Comparison of ENCODE assay signal across 9 cellular contexts in genomic region chr1:32871364-32872188, GRCh38. TPM values are rescaled to one million over a fixed set of nuclear protein-coding genes. Genes with fewer than 3 reads are reported as not detected.
A peak's percentile ranks its signal among the peaks of the same experiment; 100 is the strongest.
DNase-seq lines count a peak whose midpoint lies in the region; ATAC-seq and TF ChIP-seq lines count a peak whose summit lies in the region.
"Had no signal": no experiment of that assay in that cellular context is flagged by ENCODE, and none has a peak within 500 bp of the region (broad histone marks: within the 10 kb centered on the region; RNA-seq: fewer than 3 reads in every experiment).

No MANE protein-coding gene starts in this region.

- ATAC-seq in natural killer cell (no peak), GM19328 (IDR thresholded peaks at IDR 0.05; ENCODE audit: unreplicated experiment) (no peak), HG02885 (IDR thresholded peaks at IDR 0.05; ENCODE audit: poor library complexity, unreplicated experiment) (no peak)

- H3K27me3 ChIP-seq in Karpas-422 (ENCODE audit: low read length) (no peaks in the 10 kb centered on the region), endocrine pancreas (ENCODE audit: control insufficient read depth, insufficient read depth, low read length) (no peaks in the 10 kb centered on the region)

- H3K4me1 ChIP-seq in Karpas-422 (ENCODE audit: low read length), result peaks cover 16% of the 10 kb centered on the region
- H3K4me1 ChIP-seq in endocrine pancreas (ENCODE audit: control insufficient read depth, insufficient read depth, low read length), result no peaks in the 10 kb centered on the region

- peaks cover 14% of the 10 kb centered on the region for H3K4me1 Mint-ChIP-seq in CD14-positive monocyte
- peaks cover 0 to 26% of the 10 kb centered on the region in 2 donors for H3K4me1 Mint-ChIP-seq in natural killer cell

- no peak for DNase-seq in CD14-positive monocyte (ENCODE audit: low spot score)
- no peak for DNase-seq in Karpas-422
- no peak for DNase-seq in natural killer cell
- no peak for DNase-seq in NCI-H226
- DNase-seq in NCI-H2107 treated with DMSO at 0.1 percent for 48 hours (lab: John Stamatoyannopoulos, UW; ENCODE audit: unreplicated experiment), result no peak

- H2AFZ ChIP-seq in Karpas-422 (ENCODE audit: low read length), result no peak overlapping the region

- no peak overlapping the region for H3K27ac Mint-ChIP-seq in CD14-positive monocyte
- no peak overlapping the region for H3K27ac Mint-ChIP-seq in natural killer cell
- H3K27ac Mint-ChIP-seq: dendritic cell treated with granulocyte-macrophage colony-stimulating factor and Interleukin-4, amounts not matched to agents 40 ng/mL and 50 ng/mL, for 4 days had no signal

- H3K79me2 ChIP-seq in Karpas-422 (ENCODE audit: low read length), result no peaks in the 10 kb centered on the region

- H3K9me3 Mint-ChIP-seq in CD14-positive monocyte, result peaks cover 0 to 8% (median 2%) of the 10 kb centered on the region in 7 donors
- no peaks in the 10 kb centered on the region for H3K9me3 Mint-ChIP-seq in natural killer cell
- H3K9me3 Mint-ChIP-seq: dendritic cell treated with granulocyte-macrophage colony-stimulating factor and Interleukin-4, amounts not matched to agents 40 ng/mL and 50 ng/mL, for 4 days had no signal

- H3K9me2 ChIP-seq in Karpas-422 (replicated peaks; ENCODE audit: insufficient read depth, low read length), result no peaks in the 10 kb centered on the region

- H3K36me3 Mint-ChIP-seq in CD14-positive monocyte, result peaks cover 16 to 20% of the 10 kb centered on the region in 2 donors
- H3K36me3 Mint-ChIP-seq in natural killer cell, result no peaks in the 10 kb centered on the region

- peaks cover 48 to 64% (median 51%) of the 10 kb centered on the region in 3 donors for H3K27me3 Mint-ChIP-seq in CD14-positive monocyte (ENCODE audit: low read depth in 3 of 3)
- peaks cover 28 to 41% of the 10 kb centered on the region in 2 donors for H3K27me3 Mint-ChIP-seq in natural killer cell (ENCODE audit: low read depth in 2 of 2)

- no peaks in the 10 kb centered on the region for H3K36me3 ChIP-seq in Karpas-422 (ENCODE audit: insufficient read depth, low read length)
- no peaks in the 10 kb centered on the region for H3K36me3 ChIP-seq in endocrine pancreas (ENCODE audit: control insufficient read depth, insufficient read depth, low read length)

- intact Hi-C loops in CD14-positive monocyte (cut with micrococcal nuclease), result loop anchor here in 1 of 2 donors (10.0 kb wide), 1 partner anchor 357 kb away; no protein-coding TSS in a partner anchor
- intact Hi-C loops in natural killer cell (cut with micrococcal nuclease), result loop anchor here (1.0 to 10.0 kb wide), 3 partner anchors 159 to 427 kb away; no protein-coding TSS in a partner anchor

- H3K9ac ChIP-seq in Karpas-422 (ENCODE audit: low read length) (no peak overlapping the region), endocrine pancreas (ENCODE audit: control insufficient read depth, insufficient read depth, low read length) (peak overlapping the region; percentile 5)

- no peak for TF ChIP-seq CTCF in CD14-positive monocyte (IDR thresholded peaks at IDR 0.05)
- TF ChIP-seq CTCF in natural killer cell (IDR thresholded peaks at IDR 0.05), result no peak

- no peak overlapping the region for H3K27ac ChIP-seq in Karpas-422 (ENCODE audit: low read length)

- peak overlapping the region; percentile 64 to 72 for H3K4me3 Mint-ChIP-seq in CD14-positive monocyte
- peak overlapping the region; percentile 66 for H3K4me3 Mint-ChIP-seq in natural killer cell

- H3K9me3 ChIP-seq in Karpas-422 (ENCODE audit: low read length), result no peaks in the 10 kb centered on the region
- no peaks in the 10 kb centered on the region for H3K9me3 ChIP-seq in endocrine pancreas (ENCODE audit: control insufficient read depth, low read length)

- H3K4me2 ChIP-seq in Karpas-422 (ENCODE audit: low read depth, low read length, poor library complexity, severe bottlenecking), result peak overlapping the region; percentile 61

- no peaks in the 10 kb centered on the region for H4K20me1 ChIP-seq in Karpas-422 (ENCODE audit: insufficient read depth, low read depth, low read length)

- H3K4me3 ChIP-seq in Karpas-422 (ENCODE audit: low read length) (no peak overlapping the region), endocrine pancreas (ENCODE audit: control insufficient read depth, insufficient read depth, low read length) (peak overlapping the region; percentile 4)

RNA-seq across cellular contexts. Expression of gene FNDC5, which starts 0.9 kb away (rescaled TPM):
- polyA plus RNA-seq in CD14-positive monocyte, result not detected
- total RNA-seq in Karpas-422 (2014; rRNA removed; shearing (Covaris generic); ENCODE audit: low replicate concordance), result not detected in 2 replicates
- total RNA-seq in natural killer cell, result under 1 TPM in 1 of 3 donors, not detected in 2; 0.36 TPM

RNA-seq across cellular contexts. Expression of gene HPCA, which starts 14.7 kb away (rescaled TPM):
- polyA plus RNA-seq in CD14-positive monocyte, result not detected
- not detected in 2 replicates for total RNA-seq in Karpas-422 (2014; rRNA removed; shearing (Covaris generic); ENCODE audit: low replicate concordance)
- under 1 TPM in 1 of 3 donors, not detected in 2; 0.59 TPM for total RNA-seq in natural killer cell

RNA-seq across cellular contexts. Expression of gene TMEM54, which starts 29.6 kb away (rescaled TPM):
- not detected for polyA plus RNA-seq in CD14-positive monocyte
- total RNA-seq in Karpas-422 (2014; rRNA removed; shearing (Covaris generic); ENCODE audit: low replicate concordance), result 1.1 and 4.9 TPM in 2 replicates
- not detected for total RNA-seq in natural killer cell

RNA-seq across cellular contexts. Expression of gene S100PBP, which starts 54.1 kb away (rescaled TPM):
- 1 to 10 TPM; 6.6 to 7.1 TPM for polyA plus RNA-seq in CD14-positive monocyte
- 23.7 and 30.8 TPM in 2 replicates for total RNA-seq in Karpas-422 (2014; rRNA removed; shearing (Covaris generic); ENCODE audit: low replicate concordance)
- 100 to 1,000 TPM in 1 of 3 donors, 10 to 100 TPM in 2; 84.5 to 114 (median 85.5) TPM for total RNA-seq in natural killer cell

RNA-seq across cellular contexts. Expression of gene YARS1, which starts 54.4 kb away (rescaled TPM):
- polyA plus RNA-seq in CD14-positive monocyte, result 10 to 100 TPM; 39.8 to 42.7 TPM
- total RNA-seq in Karpas-422 (2014; rRNA removed; shearing (Covaris generic); ENCODE audit: low replicate concordance), result 118 and 159 TPM in 2 replicates
- total RNA-seq in natural killer cell, result 100 to 1,000 TPM; 163 to 223 (median 197) TPM
